In the genomic region with DNA sequence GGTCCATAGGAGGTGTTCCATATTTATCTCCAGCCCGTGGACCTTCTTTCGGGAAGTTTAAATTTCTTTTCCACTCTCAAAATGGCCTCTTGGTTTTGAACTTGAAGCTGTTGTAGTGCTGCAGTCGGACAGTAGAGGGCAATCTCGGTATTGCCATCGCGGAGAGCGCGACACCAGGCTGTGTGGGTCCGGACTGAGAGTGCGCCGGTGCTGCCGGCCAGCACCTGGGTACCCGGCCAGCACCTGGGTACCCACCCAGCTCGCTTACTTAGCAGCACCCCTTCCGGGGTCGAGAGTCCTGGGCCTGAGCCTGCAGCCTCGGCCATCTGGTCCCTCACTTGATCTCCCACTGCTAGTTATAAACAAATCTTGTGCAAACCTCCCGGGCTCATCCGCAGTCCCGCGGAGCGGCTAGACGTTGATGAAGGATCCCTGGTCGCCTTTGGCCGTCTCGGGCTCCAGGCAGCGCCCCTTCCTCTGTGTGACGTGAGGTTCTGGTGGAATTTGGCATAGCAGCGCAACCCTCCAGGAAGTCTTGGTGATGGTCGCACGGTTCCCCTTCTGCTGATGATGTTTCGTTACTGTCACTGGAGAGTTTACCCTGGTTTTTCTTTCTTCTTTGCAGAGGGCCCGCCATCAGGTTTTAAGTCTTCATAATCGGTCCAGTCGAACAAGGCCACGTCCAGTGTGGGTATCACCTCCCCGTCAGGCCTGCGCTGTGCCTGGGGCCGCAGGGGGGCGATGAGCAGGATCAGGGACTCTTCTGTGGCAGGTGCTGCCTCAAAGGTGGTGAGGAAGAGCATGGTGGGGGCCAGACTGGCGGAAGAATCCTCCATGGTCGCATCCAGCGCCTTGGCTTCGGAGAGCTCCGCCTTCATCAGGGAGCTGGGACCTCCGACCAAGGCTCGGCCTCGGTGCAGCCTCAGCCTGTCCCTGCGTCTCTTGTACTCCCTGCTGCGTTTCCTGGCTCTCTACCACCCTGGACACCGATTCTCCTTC, we compare ENCODE assay signal across 9 cellular contexts. TPM values are rescaled to one million over a fixed set of nuclear protein-coding genes. Genes with fewer than 3 reads are reported as not detected.
A peak's percentile ranks its signal among the peaks of the same experiment; 100 is the strongest.
DNase-seq lines count a peak whose midpoint lies in the region; ATAC-seq, FAIRE-seq and TF ChIP-seq lines count a peak whose summit lies in the region.
"Had no signal": no experiment of that assay in that cellular context is flagged by ENCODE, and none has a peak within 500 bp of the region (broad histone marks: within the 10 kb centered on the region; RNA-seq: fewer than 3 reads in every experiment).

No MANE protein-coding gene starts in this region.

- BruUV-seq in endothelial cell of umbilical vein (replicated peaks; lab: Mats Ljungman, UMichigan), result no TSS peak

- CTCF ChIA-PET in endothelial cell of umbilical vein (lab: Charles Lee), result interaction anchor here (1.0 kb wide), 1 partner anchor 96 kb away, joined by 4 read pairs; no protein-coding TSS in a partner anchor

- TF ChIP-seq CTCF in endothelial cell of umbilical vein (IDR thresholded peaks at IDR 0.05; ENCODE audit: extremely low read depth in 1 of 2, insufficient read depth in 1 of 2, low read depth in 1 of 2, low read length in 2 of 2), result peak; percentile 41 to 58

- ATAC-seq in HG02884 (IDR thresholded peaks at IDR 0.05; ENCODE audit: unreplicated experiment) (peak; percentile 91), GM18868 (IDR thresholded peaks at IDR 0.05; ENCODE audit: unreplicated experiment) (no peak), GM19455 (IDR thresholded peaks at IDR 0.05; ENCODE audit: unreplicated experiment) (no peak)

- H3K9me3 ChIP-seq in endothelial cell of umbilical vein (replicated peaks; ENCODE audit: control insufficient read depth, insufficient read depth, low read length) (no peaks in the 10 kb centered on the region), small intestine (ENCODE audit: control insufficient read depth, low read depth) (no peaks in the 10 kb centered on the region)

- dilution Hi-C loops in endothelial cell of umbilical vein (cut with MboI; ENCODE audit: extremely low pct_ligation_motif_present, low sequenced_read_pairs), result no loop called here

- H3K4me3 ChIP-seq in endothelial cell of umbilical vein (replicated peaks in 1 of 3; ENCODE audit: insufficient read depth in 1 of 3, low read depth in 1 of 3, low read length in 3 of 3), result no peak overlapping the region
- H3K4me3 ChIP-seq in small intestine (ENCODE audit: low read depth in 1 of 2, low read length in 2 of 2), result no peak overlapping the region

- H2AFZ ChIP-seq in endothelial cell of umbilical vein (ENCODE audit: low read depth, low read length), result peak overlapping the region; percentile 60

- no peak for TF ChIP-seq POLR2A in endothelial cell of umbilical vein (IDR thresholded peaks at IDR 0.05; ENCODE audit: low read depth, low read length)

- WGBS in small intestine, 3 donors, result 61 to 64% (median 63%) methylated on average over 47 to 51 of the region's 51 CpGs

- H3K4me2 ChIP-seq in endothelial cell of umbilical vein (ENCODE audit: insufficient read depth, low read length), result no peak overlapping the region

- H3K36me3 ChIP-seq in endothelial cell of umbilical vein (ENCODE audit: control insufficient read depth in 2 of 2, extremely low read depth in 1 of 2, insufficient read depth in 2 of 2, low read length in 2 of 2), result no peaks in the 10 kb centered on the region
- no peaks in the 10 kb centered on the region for H3K36me3 ChIP-seq in small intestine (ENCODE audit: control insufficient read depth in 2 of 2, insufficient read depth in 2 of 2, low read length in 2 of 2)

- H3K27me3 ChIP-seq in endothelial cell of umbilical vein (ENCODE audit: control insufficient read depth in 2 of 2, insufficient read depth in 2 of 2, low read length in 2 of 2), result no peaks in the 10 kb centered on the region
- H3K27me3 ChIP-seq in small intestine (ENCODE audit: control insufficient read depth in 2 of 2, insufficient read depth in 2 of 2, low read length in 2 of 2), result no peaks in the 10 kb centered on the region

- no peaks in the 10 kb centered on the region for H4K20me1 ChIP-seq in endothelial cell of umbilical vein (replicated peaks; ENCODE audit: control insufficient read depth, extremely low read depth, insufficient read depth, low read length)

- peak; percentile 61 for DNase-seq in DMS53 (lab: John Stamatoyannopoulos, UW)
- peak; percentile 7 to 16 for DNase-seq in activated CD4-positive, alpha-beta T cell treated with anti-CD3 and anti-CD28 coated beads, Interleukin-2, amount 50 U/mL, for 4 hours
- DNase-seq in endothelial cell of umbilical vein (ENCODE audit: low read depth, low spot score), result peak; percentile 33
- DNase-seq in small intestine, result peak; percentile 2
- no peak for DNase-seq in midbrain (lab: John Stamatoyannopoulos, UW)

- no peak overlapping the region for H3K9ac ChIP-seq in endothelial cell of umbilical vein (replicated peaks; ENCODE audit: extremely low read depth, insufficient read depth, low read length)

- no peaks in the 10 kb centered on the region for H3K4me1 ChIP-seq in endothelial cell of umbilical vein (ENCODE audit: control insufficient read depth, extremely low read depth, insufficient read depth, low read length)
- no peaks in the 10 kb centered on the region for H3K4me1 ChIP-seq in small intestine (ENCODE audit: control insufficient read depth in 2 of 2, insufficient read depth in 1 of 2, low read depth in 1 of 2, low read length in 1 of 2)

- no peaks in the 10 kb centered on the region for H3K9me1 ChIP-seq in endothelial cell of umbilical vein (replicated peaks; ENCODE audit: control insufficient read depth, extremely low read depth, insufficient read depth, low read length)

- FAIRE-seq in endothelial cell of umbilical vein (lab: Jason Lieb, UNC) (no peak), small intestine (lab: Jason Lieb, UNC) (no peak)

- intact Hi-C loops in endothelial cell of umbilical vein (cut with micrococcal nuclease), result no loop called here

- no peaks in the 10 kb centered on the region for H3K79me2 ChIP-seq in endothelial cell of umbilical vein (ENCODE audit: control insufficient read depth, insufficient read depth, low read length)

- H3K27ac ChIP-seq in endothelial cell of umbilical vein (ENCODE audit: insufficient read depth, low read depth, low read length) (no peak overlapping the region), small intestine (ENCODE audit: low read depth in 1 of 2, low read length in 1 of 2) (no peak overlapping the region)

- POLR2A ChIA-PET in endothelial cell of umbilical vein (lab: Charles Lee), result no interaction called here

TF ChIP-seq in endothelial cell of umbilical vein, 7 proteins besides CTCF, POLR2A, EP300 and RAD21:
- TF ChIP-seq MYC (IDR thresholded peaks at IDR 0.05; ENCODE audit: low read depth, low read length) (no peak), EZH2 (IDR thresholded peaks at IDR 0.05; ENCODE audit: borderline replicate concordance, low read depth, low read length, severe bottlenecking) (no peak), FOS (IDR thresholded peaks at IDR 0.05; ENCODE audit: borderline replicate concordance, insufficient read depth, low read length) (no peak), POLR2AphosphoS5 (IDR thresholded peaks at IDR 0.05; ENCODE audit: insufficient read depth, low read depth, low read length) (no peak), GATA2 (IDR thresholded peaks at IDR 0.05; ENCODE audit: insufficient read depth, insufficient read length, low read depth, low read length) (no peak), JUN (IDR thresholded peaks at IDR 0.05; ENCODE audit: borderline replicate concordance, insufficient read depth, insufficient read length, low read depth) (no peak)
- TF ChIP-seq, protein P1, sequence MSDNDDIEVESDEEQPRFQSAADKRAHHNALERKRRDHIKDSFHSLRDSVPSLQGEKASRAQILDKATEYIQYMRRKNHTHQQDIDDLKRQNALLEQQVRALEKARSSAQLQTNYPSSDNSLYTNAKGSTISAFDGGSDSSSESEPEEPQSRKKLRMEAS (IDR thresholded peaks at IDR 0.05; ENCODE audit: insufficient read depth, insufficient read length), result no peak

RNA-seq across cellular contexts. Expression of a gene that starts 17.8 kb away (rescaled TPM):
- not detected in 2 replicates for total RNA-seq in endothelial cell of umbilical vein
- polyA plus RNA-seq in endothelial cell of umbilical vein (not detected in 2 replicates), small intestine (not detected)
- polyA plus RNA-seq in endothelial cell of umbilical vein (2011; cell fraction: cytosol; rRNA removed), result not detected in 2 replicates
- polyA plus RNA-seq in endothelial cell of umbilical vein (2011; cell fraction: nucleus; rRNA removed), result not detected in 2 replicates
- not detected in 2 replicates for polyA plus RNA-seq in endothelial cell of umbilical vein (2012)
- polyA minus RNA-seq in endothelial cell of umbilical vein, result not detected in 2 replicates
- not detected for polyA minus RNA-seq in endothelial cell of umbilical vein (2011; cell fraction: cytosol; rRNA and poly(A)+ RNA removed)
- polyA minus RNA-seq in endothelial cell of umbilical vein (2011; cell fraction: nucleus; rRNA and poly(A)+ RNA removed), result not detected in 2 replicates
- total RNA-seq: subcutaneous adipose tissue had no signal

RNA-seq across cellular contexts. Expression of a gene that starts 51.5 kb away (rescaled TPM):
- total RNA-seq in endothelial cell of umbilical vein, result 0.18 and 0.55 TPM in 2 replicates
- polyA plus RNA-seq in endothelial cell of umbilical vein, result 0.60 and 0.87 TPM in 2 replicates
- polyA plus RNA-seq in endothelial cell of umbilical vein (2011; cell fraction: cytosol; rRNA removed), result 0.59 and 0.87 TPM in 2 replicates
- polyA plus RNA-seq in endothelial cell of umbilical vein (2011; cell fraction: nucleus; rRNA removed), result 0.42 and 1.1 TPM in 2 replicates
- polyA plus RNA-seq in endothelial cell of umbilical vein (2012), result 0.50 and 1.2 TPM in 2 replicates
- polyA minus RNA-seq in endothelial cell of umbilical vein, result 0.56 and 1.1 TPM in 2 replicates
- polyA minus RNA-seq in endothelial cell of umbilical vein (2011; cell fraction: cytosol; rRNA and poly(A)+ RNA removed), result not detected
- polyA minus RNA-seq in endothelial cell of umbilical vein (2011; cell fraction: nucleus; rRNA and poly(A)+ RNA removed), result 0.67 and 1.6 TPM in 2 replicates
- polyA plus RNA-seq in small intestine, result under 1 TPM in 1 of 3 donors, not detected in 2; 0.19 TPM
